In the genomic region with DNA sequence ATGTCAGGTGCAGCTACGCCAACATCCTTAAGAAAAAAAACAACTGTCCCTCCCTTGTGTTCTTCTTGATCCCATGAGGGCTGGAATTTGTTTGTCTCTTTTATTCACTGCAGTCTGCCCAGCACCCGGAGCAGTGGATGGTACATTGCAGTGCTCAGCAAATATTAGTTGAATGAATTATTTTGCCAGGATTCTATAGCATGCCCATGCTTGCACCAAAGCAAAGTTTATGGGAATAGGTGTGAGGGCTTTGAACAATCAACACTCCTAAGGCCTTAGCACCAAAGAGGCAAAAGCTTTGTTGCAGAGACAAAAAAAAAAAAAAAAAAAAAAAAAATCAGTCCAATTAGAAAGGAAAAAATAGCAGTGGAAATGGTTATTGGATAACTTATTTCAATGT, we compare ENCODE assay signal across 1 cellular context.
TF ChIP-seq lines count a peak whose summit lies in the region.

No MANE protein-coding gene starts in this region.

TF ChIP-seq in GM23338, 12 proteins besides CTCF, POLR2A, EP300 and RAD21 (continued from another document):
- TF ChIP-seq, protein P1, sequence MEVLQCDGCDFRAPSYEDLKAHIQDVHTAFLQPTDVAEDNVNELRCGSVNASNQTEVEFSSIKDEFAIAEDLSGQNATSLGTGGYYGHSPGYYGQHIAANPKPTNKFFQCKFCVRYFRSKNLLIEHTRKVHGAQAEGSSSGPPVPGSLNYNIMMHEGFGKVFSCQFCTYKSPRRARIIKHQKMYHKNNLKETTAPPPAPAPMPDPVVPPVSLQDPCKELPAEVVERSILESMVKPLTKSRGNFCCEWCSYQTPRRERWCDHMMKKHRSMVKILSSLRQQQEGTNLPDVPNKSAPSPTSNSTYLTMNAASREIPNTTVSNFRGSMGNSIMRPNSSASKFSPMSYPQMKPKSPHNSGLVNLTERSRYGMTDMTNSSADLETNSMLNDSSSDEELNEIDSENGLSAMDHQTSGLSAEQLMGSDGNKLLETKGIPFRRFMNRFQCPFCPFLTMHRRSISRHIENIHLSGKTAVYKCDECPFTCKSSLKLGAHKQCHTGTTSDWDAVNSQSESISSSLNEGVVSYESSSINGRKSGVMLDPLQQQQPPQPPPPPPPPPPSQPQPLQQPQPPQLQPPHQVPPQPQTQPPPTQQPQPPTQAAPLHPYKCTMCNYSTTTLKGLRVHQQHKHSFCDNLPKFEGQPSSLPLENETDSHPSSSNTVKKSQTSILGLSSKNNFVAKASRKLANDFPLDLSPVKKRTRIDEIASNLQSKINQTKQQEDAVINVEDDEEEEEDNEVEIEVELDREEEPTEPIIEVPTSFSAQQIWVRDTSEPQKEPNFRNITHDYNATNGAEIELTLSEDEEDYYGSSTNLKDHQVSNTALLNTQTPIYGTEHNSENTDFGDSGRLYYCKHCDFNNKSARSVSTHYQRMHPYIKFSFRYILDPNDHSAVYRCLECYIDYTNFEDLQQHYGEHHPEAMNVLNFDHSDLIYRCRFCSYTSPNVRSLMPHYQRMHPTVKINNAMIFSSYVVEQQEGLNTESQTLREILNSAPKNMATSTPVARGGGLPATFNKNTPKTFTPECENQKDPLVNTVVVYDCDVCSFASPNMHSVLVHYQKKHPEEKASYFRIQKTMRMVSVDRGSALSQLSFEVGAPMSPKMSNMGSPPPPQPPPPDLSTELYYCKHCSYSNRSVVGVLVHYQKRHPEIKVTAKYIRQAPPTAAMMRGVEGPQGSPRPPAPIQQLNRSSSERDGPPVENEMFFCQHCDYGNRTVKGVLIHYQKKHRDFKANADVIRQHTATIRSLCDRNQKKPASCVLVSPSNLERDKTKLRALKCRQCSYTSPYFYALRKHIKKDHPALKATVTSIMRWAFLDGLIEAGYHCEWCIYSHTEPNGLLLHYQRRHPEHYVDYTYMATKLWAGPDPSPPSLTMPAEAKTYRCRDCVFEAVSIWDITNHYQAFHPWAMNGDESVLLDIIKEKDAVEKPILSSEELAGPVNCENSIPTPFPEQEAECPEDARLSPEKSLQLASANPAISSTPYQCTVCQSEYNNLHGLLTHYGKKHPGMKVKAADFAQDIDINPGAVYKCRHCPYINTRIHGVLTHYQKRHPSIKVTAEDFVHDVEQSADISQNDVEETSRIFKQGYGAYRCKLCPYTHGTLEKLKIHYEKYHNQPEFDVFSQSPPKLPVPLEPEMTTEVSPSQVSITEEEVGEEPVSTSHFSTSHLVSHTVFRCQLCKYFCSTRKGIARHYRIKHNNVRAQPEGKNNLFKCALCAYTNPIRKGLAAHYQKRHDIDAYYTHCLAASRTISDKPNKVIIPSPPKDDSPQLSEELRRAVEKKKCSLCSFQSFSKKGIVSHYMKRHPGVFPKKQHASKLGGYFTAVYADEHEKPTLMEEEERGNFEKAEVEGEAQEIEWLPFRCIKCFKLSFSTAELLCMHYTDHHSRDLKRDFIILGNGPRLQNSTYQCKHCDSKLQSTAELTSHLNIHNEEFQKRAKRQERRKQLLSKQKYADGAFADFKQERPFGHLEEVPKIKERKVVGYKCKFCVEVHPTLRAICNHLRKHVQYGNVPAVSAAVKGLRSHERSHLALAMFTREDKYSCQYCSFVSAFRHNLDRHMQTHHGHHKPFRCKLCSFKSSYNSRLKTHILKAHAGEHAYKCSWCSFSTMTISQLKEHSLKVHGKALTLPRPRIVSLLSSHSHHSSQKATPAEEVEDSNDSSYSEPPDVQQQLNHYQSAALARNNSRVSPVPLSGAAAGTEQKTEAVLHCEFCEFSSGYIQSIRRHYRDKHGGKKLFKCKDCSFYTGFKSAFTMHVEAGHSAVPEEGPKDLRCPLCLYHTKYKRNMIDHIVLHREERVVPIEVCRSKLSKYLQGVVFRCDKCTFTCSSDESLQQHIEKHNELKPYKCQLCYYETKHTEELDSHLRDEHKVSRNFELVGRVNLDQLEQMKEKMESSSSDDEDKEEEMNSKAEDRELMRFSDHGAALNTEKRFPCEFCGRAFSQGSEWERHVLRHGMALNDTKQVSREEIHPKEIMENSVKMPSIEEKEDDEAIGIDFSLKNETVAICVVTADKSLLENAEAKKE (CRISPR knock-in tag; IDR thresholded peaks at IDR 0.05), result no peak
